In the genomic region with DNA sequence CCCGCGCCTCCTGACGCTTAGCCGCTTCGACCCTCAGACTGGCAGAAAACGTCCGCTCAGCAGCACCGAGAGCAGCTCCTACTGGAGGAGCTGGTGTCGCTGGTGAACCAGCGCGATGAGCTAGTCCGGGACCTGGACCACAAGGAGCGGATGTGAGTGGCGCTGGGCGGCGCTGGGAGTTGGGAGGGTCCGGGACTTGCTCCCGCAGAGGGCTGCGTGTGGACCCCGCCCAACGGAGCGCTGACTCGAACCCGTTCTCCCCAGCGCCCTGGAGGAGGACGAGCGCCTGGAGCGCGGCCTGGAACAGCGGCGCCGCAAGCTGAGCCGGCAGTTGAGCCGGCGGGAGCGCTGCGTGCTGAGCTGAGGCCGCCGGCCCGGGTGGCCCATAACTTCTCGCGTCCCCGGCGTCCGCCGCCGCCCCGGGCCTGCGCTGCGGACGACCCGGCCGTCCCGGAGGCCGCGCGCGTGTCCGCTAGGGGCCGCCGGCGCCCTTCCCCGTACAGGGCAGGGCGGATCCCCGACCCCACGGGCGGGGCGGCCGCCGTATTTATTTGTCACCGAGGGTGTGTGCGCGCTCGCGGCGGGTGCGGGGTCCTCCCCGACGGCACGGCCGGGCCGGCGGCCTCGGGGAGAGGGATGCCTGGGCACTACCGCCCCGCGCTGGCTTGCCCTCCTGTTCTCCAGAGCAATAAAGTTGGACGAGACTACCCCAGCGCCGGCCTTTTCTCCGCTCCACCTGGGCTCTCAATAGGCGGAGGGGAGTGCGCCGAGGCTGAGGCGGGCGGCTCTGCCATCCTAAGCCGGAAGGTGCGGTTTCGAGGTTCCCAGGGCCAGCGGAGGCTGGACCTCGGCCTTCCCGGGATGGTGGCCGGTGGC, we compare ENCODE assay signal across 1 cellular context.
TF ChIP-seq lines count a peak whose summit lies in the region.

No MANE protein-coding gene starts in this region.

TF ChIP-seq in HEK293, 187 proteins besides CTCF, POLR2A, EP300 and RAD21 (continued from another document):
- TF ChIP-seq, protein P1, sequence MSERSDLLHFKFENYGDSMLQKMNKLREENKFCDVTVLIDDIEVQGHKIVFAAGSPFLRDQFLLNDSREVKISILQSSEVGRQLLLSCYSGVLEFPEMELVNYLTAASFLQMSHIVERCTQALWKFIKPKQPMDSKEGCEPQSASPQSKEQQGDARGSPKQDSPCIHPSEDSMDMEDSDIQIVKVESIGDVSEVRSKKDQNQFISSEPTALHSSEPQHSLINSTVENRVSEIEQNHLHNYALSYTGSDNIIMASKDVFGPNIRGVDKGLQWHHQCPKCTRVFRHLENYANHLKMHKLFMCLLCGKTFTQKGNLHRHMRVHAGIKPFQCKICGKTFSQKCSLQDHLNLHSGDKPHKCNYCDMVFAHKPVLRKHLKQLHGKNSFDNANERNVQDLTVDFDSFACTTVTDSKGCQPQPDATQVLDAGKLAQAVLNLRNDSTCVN (tag by site-specific recombination; optimal IDR thresholded peaks at IDR 0.05) = no peak
- TF ChIP-seq, protein P2, sequence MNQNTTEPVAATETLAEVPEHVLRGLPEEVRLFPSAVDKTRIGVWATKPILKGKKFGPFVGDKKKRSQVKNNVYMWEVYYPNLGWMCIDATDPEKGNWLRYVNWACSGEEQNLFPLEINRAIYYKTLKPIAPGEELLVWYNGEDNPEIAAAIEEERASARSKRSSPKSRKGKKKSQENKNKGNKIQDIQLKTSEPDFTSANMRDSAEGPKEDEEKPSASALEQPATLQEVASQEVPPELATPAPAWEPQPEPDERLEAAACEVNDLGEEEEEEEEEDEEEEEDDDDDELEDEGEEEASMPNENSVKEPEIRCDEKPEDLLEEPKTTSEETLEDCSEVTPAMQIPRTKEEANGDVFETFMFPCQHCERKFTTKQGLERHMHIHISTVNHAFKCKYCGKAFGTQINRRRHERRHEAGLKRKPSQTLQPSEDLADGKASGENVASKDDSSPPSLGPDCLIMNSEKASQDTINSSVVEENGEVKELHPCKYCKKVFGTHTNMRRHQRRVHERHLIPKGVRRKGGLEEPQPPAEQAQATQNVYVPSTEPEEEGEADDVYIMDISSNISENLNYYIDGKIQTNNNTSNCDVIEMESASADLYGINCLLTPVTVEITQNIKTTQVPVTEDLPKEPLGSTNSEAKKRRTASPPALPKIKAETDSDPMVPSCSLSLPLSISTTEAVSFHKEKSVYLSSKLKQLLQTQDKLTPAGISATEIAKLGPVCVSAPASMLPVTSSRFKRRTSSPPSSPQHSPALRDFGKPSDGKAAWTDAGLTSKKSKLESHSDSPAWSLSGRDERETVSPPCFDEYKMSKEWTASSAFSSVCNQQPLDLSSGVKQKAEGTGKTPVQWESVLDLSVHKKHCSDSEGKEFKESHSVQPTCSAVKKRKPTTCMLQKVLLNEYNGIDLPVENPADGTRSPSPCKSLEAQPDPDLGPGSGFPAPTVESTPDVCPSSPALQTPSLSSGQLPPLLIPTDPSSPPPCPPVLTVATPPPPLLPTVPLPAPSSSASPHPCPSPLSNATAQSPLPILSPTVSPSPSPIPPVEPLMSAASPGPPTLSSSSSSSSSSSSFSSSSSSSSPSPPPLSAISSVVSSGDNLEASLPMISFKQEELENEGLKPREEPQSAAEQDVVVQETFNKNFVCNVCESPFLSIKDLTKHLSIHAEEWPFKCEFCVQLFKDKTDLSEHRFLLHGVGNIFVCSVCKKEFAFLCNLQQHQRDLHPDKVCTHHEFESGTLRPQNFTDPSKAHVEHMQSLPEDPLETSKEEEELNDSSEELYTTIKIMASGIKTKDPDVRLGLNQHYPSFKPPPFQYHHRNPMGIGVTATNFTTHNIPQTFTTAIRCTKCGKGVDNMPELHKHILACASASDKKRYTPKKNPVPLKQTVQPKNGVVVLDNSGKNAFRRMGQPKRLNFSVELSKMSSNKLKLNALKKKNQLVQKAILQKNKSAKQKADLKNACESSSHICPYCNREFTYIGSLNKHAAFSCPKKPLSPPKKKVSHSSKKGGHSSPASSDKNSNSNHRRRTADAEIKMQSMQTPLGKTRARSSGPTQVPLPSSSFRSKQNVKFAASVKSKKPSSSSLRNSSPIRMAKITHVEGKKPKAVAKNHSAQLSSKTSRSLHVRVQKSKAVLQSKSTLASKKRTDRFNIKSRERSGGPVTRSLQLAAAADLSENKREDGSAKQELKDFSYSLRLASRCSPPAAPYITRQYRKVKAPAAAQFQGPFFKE (tag by site-specific recombination; IDR thresholded peaks at IDR 0.05; ENCODE audit: borderline replicate concordance) = no peak
- TF ChIP-seq ZNF341 (tag by site-specific recombination; IDR thresholded peaks at IDR 0.05; ENCODE audit: low read depth) (0 out of 2 replicates have a peak, but pooled peaks have one; percentile 13), SP2 (tag by site-specific recombination; IDR thresholded peaks at IDR 0.05) (peak; percentile 43), ZBTB48 (tag by site-specific recombination; IDR thresholded peaks at IDR 0.05) (no peak), GLIS1 (tag by site-specific recombination; IDR thresholded peaks at IDR 0.05) (no peak), ZNF658 (tag by site-specific recombination; IDR thresholded peaks at IDR 0.05) (no peak), ZFP69B (tag by site-specific recombination; IDR thresholded peaks at IDR 0.05) (no peak), ZBTB49 (tag by site-specific recombination; IDR thresholded peaks at IDR 0.05; ENCODE audit: low read depth) (no peak), ZNF274 (IDR thresholded peaks at IDR 0.05; ENCODE audit: low read length) (no peak), ZNF274 (tag by site-specific recombination; IDR thresholded peaks at IDR 0.05; ENCODE audit: borderline replicate concordance) (no peak), FEZF1 (tag by site-specific recombination; IDR thresholded peaks at IDR 0.05) (no peak), EGR2 (tag by site-specific recombination; IDR thresholded peaks at IDR 0.05; ENCODE audit: low read depth) (no peak), YY2 (tag by site-specific recombination; IDR thresholded peaks at IDR 0.05) (no peak), SALL2 (tag by site-specific recombination; IDR thresholded peaks at IDR 0.05; ENCODE audit: borderline replicate concordance) (no peak), ZNF433 (tag by site-specific recombination; IDR thresholded peaks at IDR 0.05; ENCODE audit: low read depth) (no peak)
- TF ChIP-seq, protein P3, sequence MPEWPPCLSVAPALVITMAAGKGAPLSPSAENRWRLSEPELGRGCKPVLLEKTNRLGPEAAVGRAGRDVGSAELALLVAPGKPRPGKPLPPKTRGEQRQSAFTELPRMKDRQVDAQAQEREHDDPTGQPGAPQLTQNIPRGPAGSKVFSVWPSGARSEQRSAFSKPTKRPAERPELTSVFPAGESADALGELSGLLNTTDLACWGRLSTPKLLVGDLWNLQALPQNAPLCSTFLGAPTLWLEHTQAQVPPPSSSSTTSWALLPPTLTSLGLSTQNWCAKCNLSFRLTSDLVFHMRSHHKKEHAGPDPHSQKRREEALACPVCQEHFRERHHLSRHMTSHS (tag by site-specific recombination; IDR thresholded peaks at IDR 0.05) = no peak
